22 cellular contexts compared by ENCODE assay signal in the genomic region with DNA sequence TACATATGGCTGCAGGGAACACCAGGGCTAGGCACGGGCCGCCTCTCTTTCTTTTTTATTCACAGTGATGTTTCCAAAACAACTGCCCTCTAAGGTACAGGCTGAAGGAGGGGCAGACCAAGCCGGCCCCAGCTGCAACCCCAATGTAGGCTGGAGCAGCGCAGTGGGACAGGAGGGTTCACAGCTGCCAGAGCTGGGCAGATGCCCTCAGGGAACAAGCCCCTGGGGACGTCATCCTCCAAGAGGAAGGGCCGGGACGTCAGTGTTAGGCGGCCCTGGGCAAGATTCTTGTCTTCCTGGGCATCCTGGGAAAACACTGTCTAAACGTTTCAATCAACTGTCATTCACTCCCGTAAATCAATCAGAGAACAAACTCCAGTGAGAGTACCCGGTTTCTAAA.
"Had no signal": no experiment of that assay in that cellular context is flagged by ENCODE, and none has a peak within 500 bp of the region (broad histone marks: within the 10 kb centered on the region; RNA-seq: fewer than 3 reads in every experiment).

No MANE protein-coding gene starts in this region.

- ATAC-seq: activated CD8-positive, alpha-beta memory T cell treated with anti-CD3 and anti-CD28 coated beads, Interleukin-2, amount 10 ng/mL, durations not matched to agents 7 days and 5 days; activated CD8-positive, alpha-beta T cell treated with anti-CD3 and anti-CD28 coated beads for 36 hours; left colon; lower lobe of right lung; stimulated activated naive CD8-positive, alpha-beta T cell treated with anti-CD3 and anti-CD28 coated beads, Interleukin-15, Interleukin-2, amounts not matched to agents 100 U/mL and 50 U/mL, for 24 hours; T-cell had no signal

- H3K9me3 Mint-ChIP-seq: naive B cell; T-cell; T-helper 2 cell treated with Interferon-gamma antibody and Interleukin-4, amounts not matched to agents 5 μg/mL and 100 μg/mL, for 36 hours had no signal

- DNase-seq: activated CD4-positive, alpha-beta T cell treated with anti-CD3 and anti-CD28 coated beads, Interleukin-2, amount 10 ng/mL, durations not matched to agents 7 days and 5 days; activated CD4-positive, CD25-positive, alpha-beta regulatory T cell treated with anti-CD3 and anti-CD28 coated beads, Interleukin-2, amount 50 U/mL, for 72 hours; activated CD8-positive, alpha-beta memory T cell treated with anti-CD3 and anti-CD28 coated beads, Interleukin-2, amount 10 ng/mL, durations not matched to agents 7 days and 5 days; activated CD8-positive, alpha-beta T cell treated with anti-CD3 and anti-CD28 coated beads for 36 hours; activated effector memory CD4-positive, alpha-beta T cell treated with anti-CD3 and anti-CD28 coated beads, Interleukin-2, amount 50 U/mL, for 16 hours; activated naive CD4-positive, alpha-beta T cell treated with anti-CD3 and anti-CD28 coated beads, Interleukin-2, amount 10 ng/mL, durations not matched to agents 7 days and 5 days; activated T-cell treated with anti-CD3 and anti-CD28 coated beads for 4 hours; amygdala; effector CD8-positive, alpha-beta T cell; left colon; lower lobe of right lung; mesendoderm; naive B cell; stimulated activated CD4-positive, alpha-beta T cell treated with anti-CD3 and anti-CD28 coated beads, Interleukin-4, amount 100 ng/mL, for 24 hours; stimulated activated naive CD8-positive, alpha-beta T cell treated with anti-CD3 and anti-CD28 coated beads, Interleukin-15, Interleukin-2, amounts not matched to agents 100 U/mL and 50 U/mL, for 24 hours; T-cell; trophoblast cell; uterus; WERI-Rb-1 had no signal

- H3K4me3 ChIP-seq: lower lobe of right lung, uterus had no signal

- H3K27ac Mint-ChIP-seq: activated CD4-positive, alpha-beta T cell treated with anti-CD3 and anti-CD28 coated beads, Interleukin-2, amount 10 ng/mL, durations not matched to agents 7 days and 5 days; activated CD8-positive, alpha-beta memory T cell treated with anti-CD3 and anti-CD28 coated beads, Interleukin-2, amount 10 ng/mL, durations not matched to agents 7 days and 5 days; activated CD8-positive, alpha-beta T cell treated with anti-CD3 and anti-CD28 coated beads for 36 hours; activated naive CD4-positive, alpha-beta T cell treated with anti-CD3 and anti-CD28 coated beads, Interleukin-2, amount 10 ng/mL, durations not matched to agents 7 days and 5 days; dendritic cell treated with granulocyte-macrophage colony-stimulating factor and Interleukin-4, amounts not matched to agents 40 ng/mL and 50 ng/mL, for 4 days; naive B cell; T-cell; T-helper 2 cell treated with Interferon-gamma antibody and Interleukin-4, amounts not matched to agents 5 μg/mL and 100 μg/mL, for 36 hours had no signal

- H3K27me3 ChIP-seq: uterus had no signal

- H3K4me1 ChIP-seq: uterus had no signal

- H3K9me3 ChIP-seq: lower lobe of right lung, uterus had no signal

- H3K4me3 Mint-ChIP-seq: activated CD4-positive, alpha-beta T cell treated with anti-CD3 and anti-CD28 coated beads, Interleukin-2, amount 10 ng/mL, durations not matched to agents 7 days and 5 days; activated CD8-positive, alpha-beta memory T cell treated with anti-CD3 and anti-CD28 coated beads, Interleukin-2, amount 10 ng/mL, durations not matched to agents 7 days and 5 days; activated CD8-positive, alpha-beta T cell treated with anti-CD3 and anti-CD28 coated beads for 36 hours; activated naive CD4-positive, alpha-beta T cell treated with anti-CD3 and anti-CD28 coated beads, Interleukin-2, amount 10 ng/mL, durations not matched to agents 7 days and 5 days; dendritic cell treated with granulocyte-macrophage colony-stimulating factor and Interleukin-4, amounts not matched to agents 40 ng/mL and 50 ng/mL, for 4 days; naive B cell; neural crest cell; T-cell; T-helper 2 cell treated with Interferon-gamma antibody and Interleukin-4, amounts not matched to agents 5 μg/mL and 100 μg/mL, for 36 hours had no signal

- H3K27ac ChIP-seq: lower lobe of right lung, uterus, WERI-Rb-1 had no signal

- H3K36me3 ChIP-seq: uterus had no signal
